Comparison of ENCODE assay signal across 2 cellular contexts in the genomic region with DNA sequence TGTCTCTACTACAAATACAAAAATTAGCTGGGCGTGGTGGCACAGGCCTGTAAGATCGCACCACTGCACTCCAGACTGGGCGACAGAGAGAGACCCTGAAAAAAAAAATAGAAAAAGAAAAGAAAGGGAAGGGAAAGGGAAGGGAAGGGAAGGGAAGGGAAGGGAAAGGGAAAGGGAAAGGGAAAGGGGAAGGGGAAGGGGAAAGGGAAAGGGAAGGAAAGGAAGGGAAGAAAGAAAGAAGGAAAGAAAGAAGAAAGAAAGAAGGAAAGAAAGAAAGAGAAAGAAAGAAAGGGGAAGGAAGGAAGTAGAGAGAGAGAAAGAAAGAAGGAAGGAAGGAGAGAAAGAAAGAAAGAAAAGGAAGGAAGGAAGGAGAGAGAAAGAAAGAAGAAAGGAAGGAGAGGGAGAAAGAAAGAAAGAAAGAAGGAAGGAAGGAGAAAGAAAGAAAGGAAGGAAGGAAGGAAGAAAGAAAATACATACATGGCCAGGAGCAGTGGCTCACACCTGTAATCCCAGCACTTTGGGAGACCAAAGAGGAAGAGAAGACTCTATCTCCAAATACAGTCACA.
TF ChIP-seq lines count a peak whose summit lies in the region.

No MANE protein-coding gene starts in this region.

TF ChIP-seq in HEK293, 187 proteins besides CTCF, POLR2A, EP300 and RAD21 (continues in another document):
- TF ChIP-seq, protein P1, sequence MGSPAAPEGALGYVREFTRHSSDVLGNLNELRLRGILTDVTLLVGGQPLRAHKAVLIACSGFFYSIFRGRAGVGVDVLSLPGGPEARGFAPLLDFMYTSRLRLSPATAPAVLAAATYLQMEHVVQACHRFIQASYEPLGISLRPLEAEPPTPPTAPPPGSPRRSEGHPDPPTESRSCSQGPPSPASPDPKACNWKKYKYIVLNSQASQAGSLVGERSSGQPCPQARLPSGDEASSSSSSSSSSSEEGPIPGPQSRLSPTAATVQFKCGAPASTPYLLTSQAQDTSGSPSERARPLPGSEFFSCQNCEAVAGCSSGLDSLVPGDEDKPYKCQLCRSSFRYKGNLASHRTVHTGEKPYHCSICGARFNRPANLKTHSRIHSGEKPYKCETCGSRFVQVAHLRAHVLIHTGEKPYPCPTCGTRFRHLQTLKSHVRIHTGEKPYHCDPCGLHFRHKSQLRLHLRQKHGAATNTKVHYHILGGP (tag by site-specific recombination; IDR thresholded peaks at IDR 0.05), result no peak
- TF ChIP-seq, protein P2, sequence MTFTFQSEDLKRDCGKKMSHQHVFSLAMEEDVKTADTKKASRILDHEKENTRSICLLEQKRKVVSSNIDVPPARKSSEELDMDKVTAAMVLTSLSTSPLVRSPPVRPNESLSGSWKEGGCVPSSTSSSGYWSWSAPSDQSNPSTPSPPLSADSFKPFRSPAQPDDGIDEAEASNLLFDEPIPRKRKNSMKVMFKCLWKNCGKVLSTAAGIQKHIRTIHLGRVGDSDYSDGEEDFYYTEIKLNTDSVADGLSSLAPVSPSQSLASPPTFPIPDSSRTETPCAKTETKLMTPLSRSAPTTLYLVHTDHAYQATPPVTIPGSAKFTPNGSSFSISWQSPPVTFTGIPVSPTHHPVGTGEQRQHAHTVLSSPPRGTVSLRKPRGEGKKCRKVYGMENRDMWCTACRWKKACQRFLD (tag by site-specific recombination; IDR thresholded peaks at IDR 0.05), result no peak
- TF ChIP-seq ZNF776 (tag by site-specific recombination; IDR thresholded peaks at IDR 0.05; ENCODE audit: borderline replicate concordance) (no peak), HOXC10 (CRISPR knock-in tag; IDR thresholded peaks at IDR 0.05) (no peak), KLF16 (tag by site-specific recombination; IDR thresholded peaks at IDR 0.05) (no peak), FEZF1 (tag by site-specific recombination; IDR thresholded peaks at IDR 0.05) (no peak), ZNF670 (tag by site-specific recombination; IDR thresholded peaks at IDR 0.05; ENCODE audit: low read depth) (no peak)
- TF ChIP-seq, protein P3, sequence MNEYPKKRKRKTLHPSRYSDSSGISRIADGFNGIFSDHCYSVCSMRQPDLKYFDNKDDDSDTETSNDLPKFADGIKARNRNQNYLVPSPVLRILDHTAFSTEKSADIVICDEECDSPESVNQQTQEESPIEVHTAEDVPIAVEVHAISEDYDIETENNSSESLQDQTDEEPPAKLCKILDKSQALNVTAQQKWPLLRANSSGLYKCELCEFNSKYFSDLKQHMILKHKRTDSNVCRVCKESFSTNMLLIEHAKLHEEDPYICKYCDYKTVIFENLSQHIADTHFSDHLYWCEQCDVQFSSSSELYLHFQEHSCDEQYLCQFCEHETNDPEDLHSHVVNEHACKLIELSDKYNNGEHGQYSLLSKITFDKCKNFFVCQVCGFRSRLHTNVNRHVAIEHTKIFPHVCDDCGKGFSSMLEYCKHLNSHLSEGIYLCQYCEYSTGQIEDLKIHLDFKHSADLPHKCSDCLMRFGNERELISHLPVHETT (tag by site-specific recombination; IDR thresholded peaks at IDR 0.05), result no peak
- TF ChIP-seq, protein P4, sequence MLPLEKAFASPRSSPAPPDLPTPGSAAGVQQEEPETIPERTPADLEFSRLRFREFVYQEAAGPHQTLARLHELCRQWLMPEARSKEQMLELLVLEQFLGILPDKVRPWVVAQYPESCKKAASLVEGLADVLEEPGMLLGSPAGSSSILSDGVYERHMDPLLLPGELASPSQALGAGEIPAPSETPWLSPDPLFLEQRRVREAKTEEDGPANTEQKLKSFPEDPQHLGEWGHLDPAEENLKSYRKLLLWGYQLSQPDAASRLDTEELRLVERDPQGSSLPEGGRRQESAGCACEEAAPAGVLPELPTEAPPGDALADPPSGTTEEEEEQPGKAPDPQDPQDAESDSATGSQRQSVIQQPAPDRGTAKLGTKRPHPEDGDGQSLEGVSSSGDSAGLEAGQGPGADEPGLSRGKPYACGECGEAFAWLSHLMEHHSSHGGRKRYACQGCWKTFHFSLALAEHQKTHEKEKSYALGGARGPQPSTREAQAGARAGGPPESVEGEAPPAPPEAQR (tag by site-specific recombination; IDR thresholded peaks at IDR 0.05), result peak; percentile 89; the same call in 1 of the 2 replicates
- TF ChIP-seq, protein P5, sequence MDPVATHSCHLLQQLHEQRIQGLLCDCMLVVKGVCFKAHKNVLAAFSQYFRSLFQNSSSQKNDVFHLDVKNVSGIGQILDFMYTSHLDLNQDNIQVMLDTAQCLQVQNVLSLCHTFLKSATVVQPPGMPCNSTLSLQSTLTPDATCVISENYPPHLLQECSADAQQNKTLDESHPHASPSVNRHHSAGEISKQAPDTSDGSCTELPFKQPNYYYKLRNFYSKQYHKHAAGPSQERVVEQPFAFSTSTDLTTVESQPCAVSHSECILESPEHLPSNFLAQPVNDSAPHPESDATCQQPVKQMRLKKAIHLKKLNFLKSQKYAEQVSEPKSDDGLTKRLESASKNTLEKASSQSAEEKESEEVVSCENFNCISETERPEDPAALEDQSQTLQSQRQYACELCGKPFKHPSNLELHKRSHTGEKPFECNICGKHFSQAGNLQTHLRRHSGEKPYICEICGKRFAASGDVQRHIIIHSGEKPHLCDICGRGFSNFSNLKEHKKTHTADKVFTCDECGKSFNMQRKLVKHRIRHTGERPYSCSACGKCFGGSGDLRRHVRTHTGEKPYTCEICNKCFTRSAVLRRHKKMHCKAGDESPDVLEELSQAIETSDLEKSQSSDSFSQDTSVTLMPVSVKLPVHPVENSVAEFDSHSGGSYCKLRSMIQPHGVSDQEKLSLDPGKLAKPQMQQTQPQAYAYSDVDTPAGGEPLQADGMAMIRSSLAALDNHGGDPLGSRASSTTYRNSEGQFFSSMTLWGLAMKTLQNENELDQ (tag by site-specific recombination; IDR thresholded peaks at IDR 0.05; ENCODE audit: low read depth), result no peak
- TF ChIP-seq, protein P6, sequence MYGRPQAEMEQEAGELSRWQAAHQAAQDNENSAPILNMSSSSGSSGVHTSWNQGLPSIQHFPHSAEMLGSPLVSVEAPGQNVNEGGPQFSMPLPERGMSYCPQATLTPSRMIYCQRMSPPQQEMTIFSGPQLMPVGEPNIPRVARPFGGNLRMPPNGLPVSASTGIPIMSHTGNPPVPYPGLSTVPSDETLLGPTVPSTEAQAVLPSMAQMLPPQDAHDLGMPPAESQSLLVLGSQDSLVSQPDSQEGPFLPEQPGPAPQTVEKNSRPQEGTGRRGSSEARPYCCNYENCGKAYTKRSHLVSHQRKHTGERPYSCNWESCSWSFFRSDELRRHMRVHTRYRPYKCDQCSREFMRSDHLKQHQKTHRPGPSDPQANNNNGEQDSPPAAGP (tag by site-specific recombination; IDR thresholded peaks at IDR 0.05), result no peak

TF ChIP-seq in K562, 482 proteins besides CTCF, POLR2A, EP300 and RAD21:
- TF ChIP-seq NR2C1 (IDR thresholded peaks at IDR 0.05) (no peak), NR2C1 (tag; IDR thresholded peaks at IDR 0.05) (no peak), TAF9B (IDR thresholded peaks at IDR 0.05; ENCODE audit: partially characterized antibody) (no peak)
- TF ChIP-seq, protein P7, sequence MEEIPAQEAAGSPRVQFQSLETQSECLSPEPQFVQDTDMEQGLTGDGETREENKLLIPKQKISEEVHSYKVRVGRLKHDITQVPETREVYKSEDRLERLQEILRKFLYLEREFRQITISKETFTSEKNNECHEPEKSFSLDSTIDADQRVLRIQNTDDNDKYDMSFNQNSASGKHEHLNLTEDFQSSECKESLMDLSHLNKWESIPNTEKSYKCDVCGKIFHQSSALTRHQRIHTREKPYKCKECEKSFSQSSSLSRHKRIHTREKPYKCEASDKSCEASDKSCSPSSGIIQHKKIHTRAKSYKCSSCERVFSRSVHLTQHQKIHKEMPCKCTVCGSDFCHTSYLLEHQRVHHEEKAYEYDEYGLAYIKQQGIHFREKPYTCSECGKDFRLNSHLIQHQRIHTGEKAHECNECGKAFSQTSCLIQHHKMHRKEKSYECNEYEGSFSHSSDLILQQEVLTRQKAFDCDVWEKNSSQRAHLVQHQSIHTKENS (CRISPR knock-in tag; IDR thresholded peaks at IDR 0.05), result no peak
- TF ChIP-seq, protein P8, sequence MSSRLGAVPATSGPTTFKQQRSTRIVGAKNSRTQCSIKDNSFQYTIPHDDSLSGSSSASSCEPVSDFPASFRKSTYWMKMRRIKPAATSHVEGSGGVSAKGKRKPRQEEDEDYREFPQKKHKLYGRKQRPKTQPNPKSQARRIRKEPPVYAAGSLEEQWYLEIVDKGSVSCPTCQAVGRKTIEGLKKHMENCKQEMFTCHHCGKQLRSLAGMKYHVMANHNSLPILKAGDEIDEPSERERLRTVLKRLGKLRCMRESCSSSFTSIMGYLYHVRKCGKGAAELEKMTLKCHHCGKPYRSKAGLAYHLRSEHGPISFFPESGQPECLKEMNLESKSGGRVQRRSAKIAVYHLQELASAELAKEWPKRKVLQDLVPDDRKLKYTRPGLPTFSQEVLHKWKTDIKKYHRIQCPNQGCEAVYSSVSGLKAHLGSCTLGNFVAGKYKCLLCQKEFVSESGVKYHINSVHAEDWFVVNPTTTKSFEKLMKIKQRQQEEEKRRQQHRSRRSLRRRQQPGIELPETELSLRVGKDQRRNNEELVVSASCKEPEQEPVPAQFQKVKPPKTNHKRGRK (tag; IDR thresholded peaks at IDR 0.05), result peak; percentile 82
